Comparison of ENCODE assay signal across 16 cellular contexts in the genomic region with DNA sequence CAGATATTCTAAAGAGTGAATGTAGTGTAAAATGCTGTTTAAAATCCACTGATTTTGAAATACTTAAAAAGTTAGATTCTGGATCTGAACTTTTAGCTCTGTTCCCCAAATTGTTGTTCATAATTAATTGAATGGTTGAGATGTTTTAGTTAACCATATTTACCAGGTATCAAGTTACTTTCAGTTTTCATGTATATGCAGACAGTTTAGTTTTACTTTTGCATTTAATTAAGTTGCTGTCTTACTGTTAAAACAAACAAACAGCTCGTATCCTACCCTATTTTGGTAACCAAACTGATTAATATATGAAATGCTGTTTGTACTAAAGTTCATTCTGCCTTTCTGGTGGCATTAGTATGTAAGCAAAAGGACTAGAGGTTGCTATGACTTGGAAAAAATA. TPM values are rescaled to one million over a fixed set of nuclear protein-coding genes. Genes with fewer than 3 reads are reported as not detected.
DNase-seq lines count a peak whose midpoint lies in the region; ATAC-seq and TF ChIP-seq lines count a peak whose summit lies in the region.
"Had no signal": no experiment of that assay in that cellular context is flagged by ENCODE, and none has a peak within 500 bp of the region (broad histone marks: within the 10 kb centered on the region; RNA-seq: fewer than 3 reads in every experiment).

No MANE protein-coding gene starts in this region.

- peaks cover 8% of the 10 kb centered on the region for H3K36me3 ChIP-seq in CD4-positive, alpha-beta memory T cell (ENCODE audit: insufficient read depth, low read length)
- H3K36me3 ChIP-seq in body of pancreas (replicated peaks in 1 of 2; ENCODE audit: insufficient read depth in 1 of 2, low read depth in 2 of 2), result no peaks in the 10 kb centered on the region

- peaks cover 38 to 63% (median 56%) of the 10 kb centered on the region in 4 donors for H3K4me1 Mint-ChIP-seq in CD4-positive, alpha-beta memory T cell

- no peak for DNase-seq in CD4-positive, alpha-beta memory T cell
- DNase-seq in body of pancreas (no peak), right cardiac atrium (no peak), NCI-H82 (lab: John Stamatoyannopoulos, UW) (no peak), foreskin melanocyte (no peak), cerebellar nuclear complex (lab: John Stamatoyannopoulos, UW) (no peak)
- DNase-seq: activated CD4-positive, alpha-beta T cell treated with anti-CD3 and anti-CD28 coated beads for 1 hour; GOT3; islet precursor cell; NCI-H2107 had no signal

- H3K4me3 ChIP-seq in CD4-positive, alpha-beta memory T cell (ENCODE audit: low read length in 2 of 2), result peak overlapping the region in 1 of 2 donors; percentile 17
- H3K4me3 ChIP-seq in body of pancreas (no peak overlapping the region), right cardiac atrium (ENCODE audit: low read length) (no peak overlapping the region)
- H3K4me3 ChIP-seq: BLaER1 treated with 17β-estradiol and CSF1 and Interleukin-3, amounts not matched to agents 10 nM and 100 nM had no signal

- H3K36me3 Mint-ChIP-seq in CD4-positive, alpha-beta memory T cell, result peaks cover 30% of the 10 kb centered on the region in 2 donors

- H3K27ac Mint-ChIP-seq in CD4-positive, alpha-beta memory T cell, result peak overlapping the region; percentile 7 to 87 (median 72)

- H3K9me3 Mint-ChIP-seq in CD4-positive, alpha-beta memory T cell, result no peaks in the 10 kb centered on the region

- WGBS in body of pancreas, 2 donors, result 15% methylated on average over 1 of the region's 1 CpG
- 59% methylated on average over 1 of the region's 1 CpG for WGBS in right cardiac atrium

- POLR2A ChIA-PET in CD4-positive, alpha-beta memory T cell (lab: Charles Lee; ENCODE audit: partially characterized antibody), result interaction anchor here (1.3 to 1.6 kb wide), 4 partner anchors 17 to 71 kb away, joined by 4 to 7 read pairs (median 5); a partner anchor contains a TSS

- peak overlapping the region; percentile 38 to 78 (median 62) for H3K4me3 Mint-ChIP-seq in CD4-positive, alpha-beta memory T cell

- no peak for TF ChIP-seq POLR2A in body of pancreas (IDR thresholded peaks at IDR 0.05)

- TF ChIP-seq CTCF in body of pancreas (IDR thresholded peaks at IDR 0.05), result no peak

- peak overlapping the region; percentile 22 for H3K27ac ChIP-seq in CD4-positive, alpha-beta memory T cell (ENCODE audit: low read depth, low read length)
- H3K27ac ChIP-seq in body of pancreas (peak overlapping the region in 3 of 4 donors; percentile 20 to 60 (median 21)), right cardiac atrium (ENCODE audit: low read length) (no peak overlapping the region)
- H3K27ac ChIP-seq: BLaER1 treated with 17β-estradiol and CSF1 and Interleukin-3, amounts not matched to agents 10 nM and 100 nM had no signal

- peaks cover 53% of the 10 kb centered on the region for H3K4me1 ChIP-seq in CD4-positive, alpha-beta memory T cell (ENCODE audit: insufficient read depth, low read length)
- peaks cover 85% of the 10 kb centered on the region for H3K4me1 ChIP-seq in body of pancreas
- H3K4me1 ChIP-seq in right cardiac atrium (ENCODE audit: control insufficient read depth, insufficient read depth, low read length), result peaks cover 9% of the 10 kb centered on the region

- ATAC-seq in GM19452 (IDR thresholded peaks at IDR 0.05; ENCODE audit: unreplicated experiment) (peak; percentile 58), HG03378 (IDR thresholded peaks at IDR 0.05; ENCODE audit: unreplicated experiment) (peak; percentile 52), body of pancreas (no peak), right cardiac atrium (no peak)
- ATAC-seq: Right ventricle myocardium inferior had no signal

- no peaks in the 10 kb centered on the region for H3K27me3 Mint-ChIP-seq in CD4-positive, alpha-beta memory T cell

- intact Hi-C loops in CD4-positive, alpha-beta memory T cell (cut with micrococcal nuclease), result no loop called here
- intact Hi-C loops in body of pancreas (cut with DNase I), result no loop called here
- intact Hi-C loops in right cardiac atrium (cut with DNase I), result no loop called here

- no peaks in the 10 kb centered on the region for H3K9me3 ChIP-seq in CD4-positive, alpha-beta memory T cell (ENCODE audit: control insufficient read depth in 1 of 2, low read length in 2 of 2)
- no peaks in the 10 kb centered on the region for H3K9me3 ChIP-seq in body of pancreas
- no peaks in the 10 kb centered on the region for H3K9me3 ChIP-seq in right cardiac atrium (ENCODE audit: control insufficient read depth, low read length)
- H3K9me3 ChIP-seq: BLaER1 treated with 17β-estradiol and CSF1 and Interleukin-3, amounts not matched to agents 10 nM and 100 nM had no signal

- no peaks in the 10 kb centered on the region for H3K27me3 ChIP-seq in CD4-positive, alpha-beta memory T cell (ENCODE audit: insufficient read depth, low read length)
- H3K27me3 ChIP-seq in body of pancreas (no peaks in the 10 kb centered on the region), right cardiac atrium (ENCODE audit: control insufficient read depth, insufficient read depth) (no peaks in the 10 kb centered on the region)
- H3K27me3 ChIP-seq: BLaER1 treated with 17β-estradiol and CSF1 and Interleukin-3, amounts not matched to agents 10 nM and 100 nM had no signal

- CTCF ChIA-PET in CD4-positive, alpha-beta memory T cell (lab: Charles Lee; ENCODE audit: partially characterized antibody), result interaction anchor here (1.5 to 3.9 kb wide), 3 partner anchors 10 to 72 kb away, joined by 10 to 19 read pairs (median 14); a partner anchor contains a TSS

RNA-seq across cellular contexts. Expression of a gene that starts 39.3 kb away (rescaled TPM):
- total RNA-seq in CD4-positive, alpha-beta memory T cell, result not detected
- polyA plus RNA-seq in CD4-positive, alpha-beta memory T cell, result not detected
- total RNA-seq in body of pancreas, result not detected
- total RNA-seq in right cardiac atrium, result not detected
- polyA plus RNA-seq in right cardiac atrium, result not detected
- total RNA-seq: HT1080, Right ventricle myocardium inferior had no signal
- polyA plus RNA-seq: thymus had no signal

Comparison
In these comparisons a context has a peak if more than half of its experiments do, and no peak if none do; other contexts are left out.
1. ATAC-seq: peak in GM19452 (single experiment) and HG03378 (single experiment); none in body of pancreas (single experiment) and right cardiac atrium (0 of 2).